ENCODE assay signal across 8 cellular contexts in the genomic region with DNA sequence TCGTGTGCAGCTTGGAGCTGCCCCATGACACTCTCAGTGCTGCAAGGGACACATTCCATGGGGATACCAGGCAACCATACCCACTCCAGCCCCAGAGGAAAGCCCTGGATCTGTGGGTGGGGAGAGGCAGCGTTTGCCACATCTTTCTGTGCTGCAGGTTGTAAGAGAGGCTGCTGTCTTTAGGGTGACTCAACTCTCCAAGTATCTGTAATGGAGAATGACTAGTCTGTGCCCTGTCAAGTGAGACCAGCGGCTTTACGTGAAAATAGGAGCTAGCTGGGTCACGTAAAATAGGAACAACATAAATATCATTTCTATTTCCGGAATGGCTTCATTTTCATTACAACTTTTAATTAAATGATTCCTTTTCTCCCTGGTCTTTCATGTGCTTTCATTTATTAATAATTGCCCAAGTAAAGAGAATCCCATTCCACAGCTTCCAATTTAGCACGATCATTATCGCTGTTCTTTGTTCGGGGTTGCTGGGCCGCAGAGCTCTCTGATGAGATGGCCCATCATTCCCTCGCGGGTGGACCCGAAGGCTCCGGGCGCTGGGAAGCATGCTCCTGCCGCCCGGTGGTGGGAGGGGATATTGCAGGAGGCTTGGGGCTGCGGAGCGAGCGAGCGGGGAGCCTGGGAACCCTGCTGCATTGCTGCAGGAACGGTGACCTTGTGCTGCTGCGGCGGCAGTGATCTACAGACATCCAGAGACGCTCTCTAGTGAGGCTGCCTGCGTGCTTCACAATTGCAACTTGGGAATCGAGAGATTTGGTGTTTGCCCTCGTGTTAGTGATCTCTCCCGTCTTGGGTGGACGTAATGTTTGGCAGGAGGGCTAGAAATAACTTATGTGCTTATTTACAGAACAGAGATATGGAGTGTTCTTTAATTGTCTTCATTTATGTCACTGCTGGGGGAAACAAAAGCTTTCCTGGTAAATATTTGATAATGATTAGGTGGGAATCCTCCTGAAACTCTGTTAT.
DNase-seq lines count a peak whose midpoint lies in the region; ATAC-seq and TF ChIP-seq lines count a peak whose summit lies in the region.

No MANE protein-coding gene starts in this region.

- DNase-seq in 8988T (peak; percentile 77), NCI-H146 treated with DMSO at 0.1 percent for 48 hours (lab: John Stamatoyannopoulos, UW; ENCODE audit: unreplicated experiment) (peak; percentile 82), T-helper 2 cell (peak in 3 of 5 experiments; percentile 34 to 56 (median 41)), astrocyte of the cerebellum (ENCODE audit: low read depth) (peak; percentile 3), hypothalamus (lab: John Stamatoyannopoulos, UW) (peak in 50 of 51 donors; percentile 5 to 84 (median 51)), smooth muscle cell of the brain vasculature (ENCODE audit: low read depth, low spot score) (peak; percentile 10)

- H3K4me3 ChIP-seq in astrocyte of the cerebellum (ENCODE audit: low read depth, low read length): no peak overlapping the region

- in situ Hi-C loops in astrocyte of the cerebellum (cut with HindIII; ENCODE audit: low sequenced_read_pairs): no loop called here

- peak; percentile 96 for TF ChIP-seq CTCF in astrocyte of the cerebellum (IDR thresholded peaks at IDR 0.05; ENCODE audit: low read depth, low read length, missing control alignments)

- peak; percentile 99 for ATAC-seq in GM18505 (IDR thresholded peaks at IDR 0.05; ENCODE audit: unreplicated experiment)
- ATAC-seq in HG02938 (IDR thresholded peaks at IDR 0.05; ENCODE audit: unreplicated experiment): peak; percentile 95

- TF ChIP-seq POLR2A in GM18505 (IDR thresholded peaks at IDR 0.05; ENCODE audit: borderline replicate concordance, extremely low read depth, insufficient read depth, insufficient read length): no peak

Comparison
In these comparisons a context has a peak if more than half of its experiments do, and no peak if none do; other contexts are left out.
1. DNase-seq: peak in every context shown above with its lines; median percentile 82 in NCI-H146 treated with DMSO at 0.1 percent for 48 hours; 77 in 8988T; 51 in hypothalamus; 41 in T-helper 2 cell; 10 in smooth muscle cell of the brain vasculature; 3 in astrocyte of the cerebellum.